9 cellular contexts compared by ENCODE assay signal in the genomic region with DNA sequence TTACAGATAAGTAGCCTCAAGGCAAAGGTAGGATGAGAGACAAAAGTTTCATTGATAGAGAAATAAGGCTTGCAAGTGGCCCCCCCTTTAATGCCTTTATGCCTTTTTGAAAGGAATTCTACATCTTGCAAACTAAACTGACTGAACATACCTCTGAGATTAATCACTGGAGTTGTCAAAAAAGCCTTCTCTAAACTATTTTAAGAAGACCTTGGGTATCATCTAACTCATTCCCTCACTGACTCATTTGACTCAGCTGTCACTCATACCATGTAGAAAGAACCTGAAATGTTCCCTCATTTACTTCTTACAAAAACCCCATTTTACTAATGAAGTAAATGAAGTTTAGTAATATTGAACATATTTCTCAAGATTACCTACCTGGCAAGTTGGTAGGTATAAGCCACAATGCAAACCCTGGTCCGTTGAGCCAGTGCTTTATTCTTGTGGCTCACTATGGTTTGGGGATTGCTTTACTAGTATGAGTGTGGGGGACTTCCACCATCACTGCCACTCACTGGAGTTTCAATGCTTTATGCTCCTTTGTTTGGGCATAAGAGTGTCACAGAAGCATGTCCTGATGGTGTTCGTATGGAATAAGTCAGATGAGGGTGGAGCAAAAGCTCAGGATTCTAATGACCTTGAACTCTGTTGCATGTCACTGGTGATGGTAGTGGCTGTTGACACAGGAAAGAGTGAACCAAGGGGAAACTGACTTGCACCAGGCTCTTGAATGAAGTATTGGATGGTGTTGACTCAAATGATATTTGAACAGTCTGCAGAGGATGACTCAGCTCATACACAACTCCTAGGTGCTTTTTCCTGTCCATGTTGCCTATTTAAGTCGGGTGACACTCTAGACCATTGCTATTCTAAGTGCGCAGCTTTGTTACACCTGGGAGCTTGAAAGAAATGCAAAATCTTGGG.
A peak's percentile ranks its signal among the peaks of the same experiment; 100 is the strongest.
DNase-seq lines count a peak whose midpoint lies in the region; ATAC-seq and TF ChIP-seq lines count a peak whose summit lies in the region.
"Had no signal": no experiment of that assay in that cellular context is flagged by ENCODE, and none has a peak within 500 bp of the region (broad histone marks: within the 10 kb centered on the region; RNA-seq: fewer than 3 reads in every experiment).

No MANE protein-coding gene starts in this region.

- no peak for TF ChIP-seq CTCF in GM13976 (IDR thresholded peaks at IDR 0.05; ENCODE audit: borderline replicate concordance, control extremely low read depth, extremely low read depth, insufficient read depth, missing control alignments)

- no peaks in the 10 kb centered on the region for H3K27me3 ChIP-seq in aorta (ENCODE audit: control insufficient read depth in 1 of 2, insufficient read depth in 2 of 2, low read length in 1 of 2)
- H3K27me3 ChIP-seq: pancreas had no signal

- no peaks in the 10 kb centered on the region for H3K4me1 ChIP-seq in aorta (ENCODE audit: control insufficient read depth in 1 of 2, insufficient read depth in 2 of 2, low read length in 2 of 2)
- H3K4me1 ChIP-seq: pancreas had no signal

- in situ Hi-C loops in GM13976 (cut with MboI; ENCODE audit: low sequenced_read_pairs, unreplicated experiment): no loop called here

- no peak overlapping the region for H3K4me3 ChIP-seq in aorta (ENCODE audit: low read length in 2 of 2)
- H3K4me3 ChIP-seq: pancreas had no signal

- CTCF ChIA-PET in HEK293T (lab: Yijun Ruan, JAX): no interaction called here

- peak; percentile 13 for DNase-seq in GM13976 (ENCODE audit: low spot score)
- DNase-seq in fibroblast of gingiva (ENCODE audit: low read depth): peak; percentile 10
- no peak for DNase-seq in aorta
- no peak for DNase-seq in HEK293T (ENCODE audit: extremely low spot score)
- DNase-seq in NCI-H526 (lab: John Stamatoyannopoulos, UW): no peak
- no peak for DNase-seq in cerebellar cortex (ENCODE audit: low spot score)
- DNase-seq: pancreas had no signal

- POLR2A ChIA-PET in HEK293T (lab: Yijun Ruan, JAX): no interaction called here

- WGBS in aorta, 2 donors: 85 to 86% methylated on average over 4 of the region's 4 CpGs

- H3K36me3 ChIP-seq in aorta (ENCODE audit: control insufficient read depth in 1 of 2, insufficient read depth in 2 of 2, low read length in 1 of 2): no peaks in the 10 kb centered on the region
- H3K36me3 ChIP-seq: pancreas had no signal

- ATAC-seq in GM21360 (IDR thresholded peaks at IDR 0.05; ENCODE audit: unreplicated experiment): peak; percentile 80
- peak; percentile 83 for ATAC-seq in HG03442 (IDR thresholded peaks at IDR 0.05; ENCODE audit: unreplicated experiment)
- no peak for ATAC-seq in aorta (ENCODE audit: low FRiP score)

- no peaks in the 10 kb centered on the region for H3K9me3 ChIP-seq in aorta (ENCODE audit: control insufficient read depth, low read length)
- H3K9me3 ChIP-seq: pancreas had no signal

- intact Hi-C loops in aorta (cut with DNase I): no loop called here

- no peak overlapping the region for H3K27ac ChIP-seq in aorta (ENCODE audit: low read depth in 1 of 2, low read length in 2 of 2)
- H3K27ac ChIP-seq: pancreas had no signal

TF ChIP-seq in HEK293T, 16 proteins besides CTCF, POLR2A, EP300 and RAD21:
- TF ChIP-seq, protein P1, sequence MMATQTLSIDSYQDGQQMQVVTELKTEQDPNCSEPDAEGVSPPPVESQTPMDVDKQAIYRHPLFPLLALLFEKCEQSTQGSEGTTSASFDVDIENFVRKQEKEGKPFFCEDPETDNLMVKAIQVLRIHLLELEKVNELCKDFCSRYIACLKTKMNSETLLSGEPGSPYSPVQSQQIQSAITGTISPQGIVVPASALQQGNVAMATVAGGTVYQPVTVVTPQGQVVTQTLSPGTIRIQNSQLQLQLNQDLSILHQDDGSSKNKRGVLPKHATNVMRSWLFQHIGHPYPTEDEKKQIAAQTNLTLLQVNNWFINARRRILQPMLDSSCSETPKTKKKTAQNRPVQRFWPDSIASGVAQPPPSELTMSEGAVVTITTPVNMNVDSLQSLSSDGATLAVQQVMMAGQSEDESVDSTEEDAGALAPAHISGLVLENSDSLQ (IDR thresholded peaks at IDR 0.05): no peak
- TF ChIP-seq TARDBP (IDR thresholded peaks at IDR 0.05) (no peak), CTBP1 (IDR thresholded peaks at IDR 0.05; ENCODE audit: borderline replicate concordance) (no peak), ZNF384 (IDR thresholded peaks at IDR 0.05) (no peak), SUZ12 (IDR thresholded peaks at IDR 0.05) (no peak), HDGF (IDR thresholded peaks at IDR 0.05; ENCODE audit: borderline replicate concordance) (no peak), ARNT (IDR thresholded peaks at IDR 0.05) (no peak), BHLHE40 (IDR thresholded peaks at IDR 0.05; ENCODE audit: borderline replicate concordance) (no peak)

Comparison
In these comparisons a context has a peak if more than half of its experiments do, and no peak if none do; other contexts are left out.
1. DNase-seq: peak in GM13976 (single experiment) and fibroblast of gingiva (single experiment); none in aorta (0 of 2), HEK293T (single experiment), NCI-H526 (0 of 2) and cerebellar cortex (single experiment).